In the genomic region with DNA sequence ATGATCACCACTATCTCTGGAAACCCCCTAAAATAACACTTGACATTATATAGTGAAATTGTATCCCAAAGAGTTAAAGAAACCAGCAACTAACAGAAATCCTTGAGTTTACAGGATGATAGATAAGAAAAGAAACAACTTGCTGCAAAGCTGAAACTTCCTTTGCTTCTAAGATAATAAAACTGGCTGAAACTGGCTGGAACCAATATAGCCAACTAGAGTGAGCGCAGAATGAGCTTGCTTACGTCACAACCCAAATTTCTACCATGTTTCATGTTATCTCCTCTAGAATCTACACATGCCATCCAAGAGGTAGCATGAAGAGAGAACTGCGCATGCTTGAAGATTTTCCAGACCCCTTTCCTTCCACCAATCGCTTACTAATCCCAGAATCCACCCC, we compare ENCODE assay signal across 23 cellular contexts.
"Had no signal": no experiment of that assay in that cellular context is flagged by ENCODE, and none has a peak within 500 bp of the region (broad histone marks: within the 10 kb centered on the region; RNA-seq: fewer than 3 reads in every experiment).

No MANE protein-coding gene starts in this region.

- H2AFZ ChIP-seq: neural progenitor cell, parathyroid adenoma had no signal

- H3K27ac ChIP-seq: neural progenitor cell, ovary, parathyroid adenoma, psoas muscle, right lobe of liver, sigmoid colon, stomach, tibial artery, transverse colon, upper lobe of right lung, uterus had no signal

- H3K4me2 ChIP-seq: neural progenitor cell had no signal

- H3K36me3 ChIP-seq: ovary, uterus had no signal

- H3K4me1 ChIP-seq: neural progenitor cell, parathyroid adenoma, psoas muscle, right lobe of liver, sigmoid colon, stomach, tibial artery, transverse colon, upper lobe of right lung, uterus had no signal

- H3K27me3 ChIP-seq: neural progenitor cell, ovary, right lobe of liver, sigmoid colon, stomach, tibial artery, transverse colon, upper lobe of right lung, uterus had no signal

- FAIRE-seq: small intestine had no signal

- DNase-seq: natural killer cell; occipital lobe; ovary; posterior cingulate gyrus; psoas muscle; right cardiac atrium; right lobe of liver; sigmoid colon; small intestine; stimulated activated CD4-positive, alpha-beta T cell treated with anti-CD3 and anti-CD28 coated beads, Interleukin-15, amount 100 ng/mL, for 24 hours; stimulated activated CD4-positive, alpha-beta T cell treated with anti-CD3 and anti-CD28 coated beads, Interleukin-2, amount 100 ng/mL, for 24 hours; stimulated activated CD4-positive, alpha-beta T cell treated with anti-CD3 and anti-CD28 coated beads, Interleukin-2, amount 100 ng/mL, for 48 hours; stimulated activated CD4-positive, alpha-beta T cell treated with anti-CD3 and anti-CD28 coated beads, Interleukin-4, amount 100 ng/mL, for 24 hours; stimulated activated naive B cell treated with anti-CD40 and anti-IgM and Interleukin-4, amounts not matched to agents 10 μg/mL and 1 μg/mL and 100 μg/mL, for 72 hours; stimulated activated naive CD4-positive, alpha-beta T cell treated with Interleukin-2 at 50 U/mL for 16 hours; stomach; tibial artery; transverse colon; upper lobe of right lung; uterus had no signal

- H3K79me2 ChIP-seq: parathyroid adenoma had no signal

- H3K9me3 ChIP-seq: ovary, psoas muscle, right lobe of liver, sigmoid colon, stomach, tibial artery, transverse colon, upper lobe of right lung, uterus had no signal

- ATAC-seq: natural killer cell; psoas muscle; right cardiac atrium; right lobe of liver; stimulated activated effector memory CD8-positive, alpha-beta T cell treated with anti-CD3 and anti-CD28 coated beads, Interleukin-12 subunit alpha, Interleukin-12 subunit beta, amount 100 ng/mL, for 72 hours; stimulated activated naive B cell treated with anti-CD40 and anti-IgM and Interleukin-4, amounts not matched to agents 10 μg/mL and 1 μg/mL and 100 μg/mL, for 72 hours; upper lobe of right lung had no signal

- H3K4me3 ChIP-seq: neural progenitor cell, ovary, psoas muscle, right lobe of liver, sigmoid colon, stomach, tibial artery, transverse colon, upper lobe of right lung, uterus had no signal

- H3K9ac ChIP-seq: neural progenitor cell, parathyroid adenoma had no signal
